10 cellular contexts compared by ENCODE assay signal in genomic region chr13:46640843-46641242, GRCh38.
DNase-seq lines count a peak whose midpoint lies in the region; ATAC-seq and TF ChIP-seq lines count a peak whose summit lies in the region.
"Had no signal": no experiment of that assay in that cellular context is flagged by ENCODE, and none has a peak within 500 bp of the region (broad histone marks: within the 10 kb centered on the region; RNA-seq: fewer than 3 reads in every experiment).

No MANE protein-coding gene starts in this region.

- peaks cover 2% of the 10 kb centered on the region for H3K79me1 ChIP-seq in mesenchymal stem cell (replicated peaks; ENCODE audit: low read length, poor library complexity, severe bottlenecking)

- WGBS in mesenchymal stem cell: 30% methylated on average over 1 of the region's 4 CpGs

- H3K9me3 ChIP-seq in mesenchymal stem cell (ENCODE audit: control insufficient read depth, low read length): no peaks in the 10 kb centered on the region
- H3K9me3 ChIP-seq in vagina: no peaks in the 10 kb centered on the region
- no peaks in the 10 kb centered on the region for H3K9me3 ChIP-seq in OCI-LY7 (ENCODE audit: low read length)

- H3K27ac ChIP-seq in coronary artery (peak overlapping the region in 1 of 2 donors; percentile 75), mesenchymal stem cell (ENCODE audit: low read length, poor library complexity, severe bottlenecking) (peak overlapping the region; percentile 92), vagina (peak overlapping the region; percentile 28), OCI-LY7 (ENCODE audit: low read depth, low read length, poor library complexity, severe bottlenecking) (no peak overlapping the region)

- H3K4me1 ChIP-seq in mesenchymal stem cell (ENCODE audit: control insufficient read depth, insufficient read depth, low read depth, low read length) (peaks cover 20% of the 10 kb centered on the region), vagina (peaks cover 53% of the 10 kb centered on the region), OCI-LY7 (ENCODE audit: insufficient read depth, low read length, poor library complexity, severe bottlenecking) (peaks cover 26% of the 10 kb centered on the region)

- no peak for TF ChIP-seq CTCF in coronary artery (IDR thresholded peaks at IDR 0.05)
- no peak for TF ChIP-seq CTCF in vagina (IDR thresholded peaks at IDR 0.05)
- no peak for TF ChIP-seq CTCF in OCI-LY7 (conservative IDR thresholded peaks at IDR 0.05; ENCODE audit: low read length)

- H3K4me2 ChIP-seq in mesenchymal stem cell (ENCODE audit: low read length, poor library complexity, severe bottlenecking) (no peak overlapping the region), OCI-LY7 (ENCODE audit: low read length) (no peak overlapping the region)

- no peak overlapping the region for H4K91ac ChIP-seq in mesenchymal stem cell (ENCODE audit: low read length)

- peak overlapping the region; percentile 94 for H2AK5ac ChIP-seq in mesenchymal stem cell (ENCODE audit: low read length, severe bottlenecking)

- H3K79me2 ChIP-seq in OCI-LY7 (ENCODE audit: insufficient read depth, low read depth, low read length): peaks cover 76% of the 10 kb centered on the region; the same call in 1 of the 2 replicates

- H2BK5ac ChIP-seq in mesenchymal stem cell (ENCODE audit: low read depth, low read length, poor library complexity, severe bottlenecking): peak overlapping the region; percentile 61

- H2BK15ac ChIP-seq in mesenchymal stem cell (ENCODE audit: low read depth, poor library complexity, severe bottlenecking): no peak overlapping the region

- H3K4ac ChIP-seq in mesenchymal stem cell (ENCODE audit: low read depth in 1 of 2, low read length in 2 of 2): peak overlapping the region in 1 of 2 experiments; percentile 27

- H2AFZ ChIP-seq in mesenchymal stem cell (ENCODE audit: low read depth, low read length) (no peak overlapping the region), OCI-LY7 (ENCODE audit: low read length) (no peak overlapping the region)

- CTCF ChIA-PET in OCI-LY7 (lab: Charles Lee; ENCODE audit: unreplicated experiment): no interaction called here

- no peaks in the 10 kb centered on the region for H3K36me3 ChIP-seq in mesenchymal stem cell (ENCODE audit: control insufficient read depth in 1 of 2, insufficient read depth in 2 of 2, low read depth in 1 of 2, low read length in 2 of 2)
- no peaks in the 10 kb centered on the region for H3K36me3 ChIP-seq in vagina
- H3K36me3 ChIP-seq in OCI-LY7 (ENCODE audit: insufficient read depth, low read length): no peaks in the 10 kb centered on the region

- peak; percentile 7 for ATAC-seq in Right ventricle myocardium superior (ENCODE audit: poor library complexity)
- ATAC-seq in Right ventricle myocardium inferior: no peak
- no peak for ATAC-seq in HG03045 (IDR thresholded peaks at IDR 0.05; ENCODE audit: unreplicated experiment)
- ATAC-seq in GM21529 (IDR thresholded peaks at IDR 0.05; ENCODE audit: unreplicated experiment): no peak

- no peak for DNase-seq in Right ventricle myocardium superior
- no peak for DNase-seq in Right ventricle myocardium inferior (ENCODE audit: missing footprints)
- DNase-seq in coronary artery (ENCODE audit: low spot score): no peak
- DNase-seq in mesenchymal stem cell: peak; percentile 45
- DNase-seq in vagina (ENCODE audit: extremely low spot score in 2 of 2): no peak
- DNase-seq in OCI-LY7 (ENCODE audit: low spot score): no peak
- DNase-seq: activated CD4-positive, alpha-beta T cell treated with anti-CD3 and anti-CD28 coated beads, Interleukin-2, amount 50 U/mL, for 48 hours; NCI-H1417 treated with DMSO at 0.1 percent for 48 hours had no signal

- no peaks in the 10 kb centered on the region for H3K9me2 ChIP-seq in OCI-LY7 (ENCODE audit: insufficient read depth, low read length)

- POLR2A ChIA-PET in OCI-LY7 (lab: Charles Lee): interaction anchor here (0.7 to 2.1 kb wide), 5 partner anchors 10 to 55 kb away, joined by 3 to 5 read pairs (median 5); no protein-coding TSS in a partner anchor

- TF ChIP-seq POLR2A in vagina (IDR thresholded peaks at IDR 0.05): no peak

- H2BK120ac ChIP-seq in mesenchymal stem cell (ENCODE audit: low read depth, low read length): no peak overlapping the region

- no TSS peak for BruUV-seq in OCI-LY7 (replicated peaks; lab: Mats Ljungman, UMichigan)

- intact Hi-C loops in Right ventricle myocardium superior (cut with DNase I) (no loop called here), Right ventricle myocardium inferior (cut with DNase I) (no loop called here), vagina (cut with DNase I) (no loop called here), OCI-LY7 (cut with micrococcal nuclease; ENCODE audit: unreplicated experiment) (no loop called here)

- no peak overlapping the region for H3K14ac ChIP-seq in mesenchymal stem cell (ENCODE audit: low read length in 2 of 2)

- H3K18ac ChIP-seq in mesenchymal stem cell (ENCODE audit: low read depth in 1 of 2, low read length in 2 of 2): no peak overlapping the region

- H3K27me3 ChIP-seq in mesenchymal stem cell (ENCODE audit: control insufficient read depth in 1 of 2, insufficient read depth in 1 of 2, low read length in 2 of 2) (no peaks in the 10 kb centered on the region), vagina (no peaks in the 10 kb centered on the region)

- H2BK12ac ChIP-seq in mesenchymal stem cell (ENCODE audit: low read length in 2 of 2): no peak overlapping the region

- H3K4me3 ChIP-seq in coronary artery (peak overlapping the region; percentile 55), mesenchymal stem cell (ENCODE audit: insufficient read depth in 1 of 2, low read depth in 1 of 2, low read length in 2 of 2) (peak overlapping the region in 1 of 2 experiments; percentile 71), vagina (no peak overlapping the region), OCI-LY7 (ENCODE audit: low read depth, low read length, poor library complexity, severe bottlenecking) (no peak overlapping the region)

- H4K20me1 ChIP-seq in OCI-LY7 (ENCODE audit: insufficient read depth, low read length): peaks cover 33% of the 10 kb centered on the region

- H3K9ac ChIP-seq in mesenchymal stem cell (ENCODE audit: low read length): peak overlapping the region; percentile 62

- H4K8ac ChIP-seq in mesenchymal stem cell (ENCODE audit: low read length): no peak overlapping the region

- H3K23ac ChIP-seq in mesenchymal stem cell (ENCODE audit: low read length in 2 of 2): no peak overlapping the region
